ENCODE assay signal across 9 cellular contexts in the genomic region with DNA sequence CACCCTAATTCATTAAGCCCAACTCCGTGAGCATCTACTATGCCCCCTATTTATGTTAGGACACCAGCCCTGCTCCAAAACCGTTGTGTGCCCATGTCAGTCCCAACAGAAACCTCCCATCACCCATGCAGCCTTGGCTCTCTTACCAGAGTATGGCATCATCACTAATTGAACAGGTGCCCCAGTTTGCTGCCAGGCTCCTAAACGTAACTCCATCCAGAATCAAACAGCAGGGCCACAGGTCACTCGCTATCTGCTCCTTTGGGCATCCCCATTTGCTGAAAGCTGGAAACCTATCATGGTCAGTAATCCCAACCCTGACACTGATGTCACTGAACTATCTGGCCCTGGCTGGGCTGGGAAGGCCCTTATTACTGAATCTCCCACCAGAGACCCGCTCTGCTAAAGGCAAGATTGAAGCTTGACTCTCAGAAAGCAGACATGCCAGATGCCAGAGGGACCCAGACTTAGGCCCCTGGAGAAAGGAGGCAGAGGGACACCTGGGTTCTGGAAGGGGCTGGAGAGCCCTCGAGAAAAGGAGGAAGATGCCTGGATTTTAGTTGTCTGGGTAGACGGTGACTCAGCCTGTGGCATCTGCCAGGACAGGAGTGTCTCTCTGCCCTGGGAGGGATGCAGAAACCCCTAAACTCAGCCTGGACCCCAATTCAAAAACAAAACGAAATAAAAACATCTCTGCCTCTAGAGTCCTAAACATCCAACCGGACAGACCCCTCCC. TPM values are rescaled to one million over a fixed set of nuclear protein-coding genes. Genes with fewer than 3 reads are reported as not detected.
A peak's percentile ranks its signal among the peaks of the same experiment; 100 is the strongest.
DNase-seq lines count a peak whose midpoint lies in the region; ATAC-seq and TF ChIP-seq lines count a peak whose summit lies in the region.
"Had no signal": no experiment of that assay in that cellular context is flagged by ENCODE, and none has a peak within 500 bp of the region (broad histone marks: within the 10 kb centered on the region; RNA-seq: fewer than 3 reads in every experiment).

No MANE protein-coding gene starts in this region.

- no peak overlapping the region for H3K27ac ChIP-seq in CD4-positive, alpha-beta T cell (ENCODE audit: low read depth, low read length)
- H3K27ac ChIP-seq in neuronal stem cell (replicated peaks; ENCODE audit: low read length) = peak overlapping the region; percentile 3
- H3K27ac ChIP-seq in OCI-LY7 (ENCODE audit: low read depth, low read length, poor library complexity, severe bottlenecking) = no peak overlapping the region

- no peak for DNase-seq in CD4-positive, alpha-beta T cell
- DNase-seq in NT2/D1 (ENCODE audit: low read depth, low spot score) (no peak), neuronal stem cell (ENCODE audit: low spot score) (no peak), SHP77 (lab: John Stamatoyannopoulos, UW) (no peak), D341Med (ENCODE audit: low spot score) (no peak), OCI-LY7 (ENCODE audit: low spot score) (no peak), mesenteric fat pad (ENCODE audit: low spot score) (no peak)
- DNase-seq: kidney glomerular epithelial cell had no signal

- H2AFZ ChIP-seq in neuronal stem cell (ENCODE audit: low read length) (peak overlapping the region; percentile 73), OCI-LY7 (ENCODE audit: low read length) (no peak overlapping the region)

- WGBS in neuronal stem cell (ENCODE audit: extremely low coverage in 2 of 2, insufficient read length in 2 of 2, insufficient replicate concordance in 1 of 2), 2 donors = no CpG with 5 or more reads among the region's 9 CpGs

- no peak overlapping the region for H3K23ac ChIP-seq in neuronal stem cell (ENCODE audit: low read depth, low read length, poor library complexity)

- intact Hi-C loops in CD4-positive, alpha-beta T cell (cut with DNase I, micrococcal nuclease) = no loop called here
- intact Hi-C loops in OCI-LY7 (cut with micrococcal nuclease; ENCODE audit: unreplicated experiment) = no loop called here

- peak overlapping the region; percentile 85 for H3K27ac Mint-ChIP-seq in CD4-positive, alpha-beta T cell

- no peak overlapping the region for H3K18ac ChIP-seq in neuronal stem cell (ENCODE audit: low read length)

- H3K9ac ChIP-seq in NT2/D1 (ENCODE audit: insufficient read length, low read depth) (peak overlapping the region; percentile 67), neuronal stem cell (ENCODE audit: low read depth, low read length, poor library complexity) (no peak overlapping the region)

- H3K4me1 ChIP-seq in NT2/D1 (ENCODE audit: insufficient read depth, insufficient read length) = peaks cover 6% of the 10 kb centered on the region
- peaks cover 2 to 11% of the 10 kb centered on the region in 2 donors for H3K4me1 ChIP-seq in neuronal stem cell (ENCODE audit: control insufficient read depth in 2 of 2, insufficient read depth in 1 of 2, low read depth in 1 of 2, low read length in 2 of 2)
- H3K4me1 ChIP-seq in OCI-LY7 (ENCODE audit: insufficient read depth, low read length, poor library complexity, severe bottlenecking) = no peaks in the 10 kb centered on the region

- no peaks in the 10 kb centered on the region for H3K79me2 ChIP-seq in OCI-LY7 (ENCODE audit: insufficient read depth, low read depth, low read length)

- CTCF ChIA-PET in CD4-positive, alpha-beta T cell (lab: Charles Lee) = no interaction called here
- CTCF ChIA-PET in OCI-LY7 (lab: Charles Lee; ENCODE audit: unreplicated experiment) = no interaction called here

- H2BK12ac ChIP-seq in neuronal stem cell (ENCODE audit: low read length) = no peak overlapping the region

- peak overlapping the region; percentile 90 for H3K4me3 Mint-ChIP-seq in CD4-positive, alpha-beta T cell

- no peaks in the 10 kb centered on the region for H3K79me1 ChIP-seq in neuronal stem cell (ENCODE audit: low read depth, low read length)

- no peaks in the 10 kb centered on the region for H3K36me3 ChIP-seq in NT2/D1 (ENCODE audit: insufficient read depth, insufficient read length, low read length)
- H3K36me3 ChIP-seq in neuronal stem cell (replicated peaks in 1 of 2; ENCODE audit: control insufficient read depth in 2 of 2, insufficient read depth in 2 of 2, low read length in 2 of 2) = no peaks in the 10 kb centered on the region
- H3K36me3 ChIP-seq in OCI-LY7 (ENCODE audit: insufficient read depth, low read length) = no peaks in the 10 kb centered on the region

- no peaks in the 10 kb centered on the region for H3K27me3 ChIP-seq in CD4-positive, alpha-beta T cell (ENCODE audit: control insufficient read depth, insufficient read depth, low read length)
- H3K27me3 ChIP-seq in NT2/D1 (ENCODE audit: insufficient read depth, insufficient read length) = peaks cover 52% of the 10 kb centered on the region
- peaks cover 0 to 68% (median 3%) of the 10 kb centered on the region in 3 experiments for H3K27me3 ChIP-seq in neuronal stem cell (ENCODE audit: control insufficient read depth in 3 of 3, insufficient read depth in 3 of 3, low read depth in 1 of 3, low read length in 3 of 3)

- H3K4ac ChIP-seq in neuronal stem cell (ENCODE audit: low read length) = no peak overlapping the region

- no peak overlapping the region for H2BK15ac ChIP-seq in neuronal stem cell (ENCODE audit: low read length)

- H3K4me1 Mint-ChIP-seq in CD4-positive, alpha-beta T cell (ENCODE audit: low read depth) = peaks cover 28% of the 10 kb centered on the region

- no peak overlapping the region for H3K14ac ChIP-seq in neuronal stem cell (ENCODE audit: low read length)

- no peaks in the 10 kb centered on the region for H4K20me1 ChIP-seq in OCI-LY7 (ENCODE audit: insufficient read depth, low read length)

- POLR2A ChIA-PET in CD4-positive, alpha-beta T cell (lab: Charles Lee) = interaction anchor here (0.8 to 1.8 kb wide), 8 partner anchors 24 to 628 kb away, joined by 3 to 9 read pairs (median 4); partner anchors contain the start of genes DDR1, GTF2H4, TRIM39 and VARS2
- POLR2A ChIA-PET in OCI-LY7 (lab: Charles Lee) = no interaction called here

- H2BK5ac ChIP-seq in neuronal stem cell (ENCODE audit: low read length) = no peak overlapping the region

- peak; percentile 9 for ATAC-seq in CD4-positive, alpha-beta T cell (ENCODE audit: poor library complexity)
- ATAC-seq in esophagus mucosa = peak; percentile 40

- no peaks in the 10 kb centered on the region for H3K9me2 ChIP-seq in OCI-LY7 (ENCODE audit: insufficient read depth, low read length)

- no peaks in the 10 kb centered on the region for H3K9me3 Mint-ChIP-seq in CD4-positive, alpha-beta T cell

- H3K4me2 ChIP-seq in neuronal stem cell (ENCODE audit: insufficient read depth, low read length, poor library complexity, severe bottlenecking) (peak overlapping the region; percentile 67), OCI-LY7 (ENCODE audit: low read length) (no peak overlapping the region)

- no peak overlapping the region for H4K8ac ChIP-seq in neuronal stem cell (ENCODE audit: low read depth, low read length)

- no peak for TF ChIP-seq CTCF in CD4-positive, alpha-beta T cell (IDR thresholded peaks at IDR 0.05)
- TF ChIP-seq CTCF in OCI-LY7 (conservative IDR thresholded peaks at IDR 0.05; ENCODE audit: low read length) = no peak

- no peak overlapping the region for H2BK120ac ChIP-seq in neuronal stem cell (ENCODE audit: low read depth, low read length)

- H3K4me3 ChIP-seq in NT2/D1 (ENCODE audit: insufficient read length, low read depth) (peak overlapping the region; percentile 21), neuronal stem cell (ENCODE audit: low read length in 2 of 2) (peak overlapping the region; percentile 1 to 14), OCI-LY7 (ENCODE audit: low read depth, low read length, poor library complexity, severe bottlenecking) (no peak overlapping the region)

- H3K9me3 ChIP-seq in CD4-positive, alpha-beta T cell (ENCODE audit: control insufficient read depth, low read length) = no peaks in the 10 kb centered on the region
- H3K9me3 ChIP-seq in NT2/D1 (ENCODE audit: insufficient read depth, low read length) (peaks cover 5% of the 10 kb centered on the region; the same call in 1 of the 2 replicates), neuronal stem cell (replicated peaks in 1 of 2; ENCODE audit: control insufficient read depth in 2 of 2, insufficient read depth in 1 of 2, low read depth in 1 of 2, low read length in 2 of 2) (peaks cover 3 to 4% of the 10 kb centered on the region in 2 donors), OCI-LY7 (ENCODE audit: low read length) (no peaks in the 10 kb centered on the region)

- H3K27me3 Mint-ChIP-seq in CD4-positive, alpha-beta T cell = peaks cover 43% of the 10 kb centered on the region

- H3K36me3 Mint-ChIP-seq in CD4-positive, alpha-beta T cell (ENCODE audit: low read depth) = no peaks in the 10 kb centered on the region

- H4K91ac ChIP-seq in neuronal stem cell (ENCODE audit: low read depth, low read length, poor library complexity) = no peak overlapping the region

- peak overlapping the region; percentile 13 for H2AK5ac ChIP-seq in neuronal stem cell (ENCODE audit: low read depth, low read length)

- no TSS peak for BruUV-seq in OCI-LY7 (replicated peaks; lab: Mats Ljungman, UMichigan)

RNA-seq across cellular contexts. Expression of gene MUCL3, which starts 14.0 kb away (rescaled TPM):
- total RNA-seq in CD4-positive, alpha-beta T cell = not detected
- total RNA-seq in esophagus mucosa (1.00 TPM), OCI-LY7 (2022) (not detected in 2 replicates), mesenteric fat pad (not detected)
- 0.29 TPM for polyA plus RNA-seq in neuronal stem cell (2013, experiment 1 of 2)
- 0.24 TPM for polyA plus RNA-seq in neuronal stem cell (2013, experiment 2 of 2)
- total RNA-seq in OCI-LY7 (2014; rRNA removed; shearing (Covaris generic)) = not detected in 2 replicates

RNA-seq across cellular contexts. Expression of gene SFTA2, which starts 22.8 kb away (rescaled TPM):
- total RNA-seq in CD4-positive, alpha-beta T cell = not detected
- total RNA-seq in esophagus mucosa = 9.0 TPM
- not detected for polyA plus RNA-seq in neuronal stem cell (2013, experiment 1 of 2)
- polyA plus RNA-seq in neuronal stem cell (2013, experiment 2 of 2) = not detected
- not detected in 2 replicates for total RNA-seq in OCI-LY7 (2014; rRNA removed; shearing (Covaris generic))
- total RNA-seq in OCI-LY7 (2022) = not detected in 2 replicates
- not detected for total RNA-seq in mesenteric fat pad

RNA-seq across cellular contexts. Expression of gene MUC21, which starts 28.7 kb away (rescaled TPM):
- total RNA-seq in CD4-positive, alpha-beta T cell = not detected
- total RNA-seq in esophagus mucosa (721 TPM), OCI-LY7 (2022) (not detected in 2 replicates), mesenteric fat pad (not detected)
- polyA plus RNA-seq in neuronal stem cell (2013, experiment 1 of 2) = not detected
- 0.01 TPM for polyA plus RNA-seq in neuronal stem cell (2013, experiment 2 of 2)
- not detected in 2 replicates for total RNA-seq in OCI-LY7 (2014; rRNA removed; shearing (Covaris generic))

RNA-seq across cellular contexts. Expression of gene VARS2, which starts 40.8 kb away (rescaled TPM):
- 10 to 100 TPM; 19.3 to 21.7 TPM for total RNA-seq in CD4-positive, alpha-beta T cell
- 26.3 TPM for total RNA-seq in esophagus mucosa
- polyA plus RNA-seq in neuronal stem cell (2013, experiment 1 of 2) = 25.0 TPM
- polyA plus RNA-seq in neuronal stem cell (2013, experiment 2 of 2) = 24.8 TPM
- total RNA-seq in OCI-LY7 (2014; rRNA removed; shearing (Covaris generic)) = 71.4 and 81.8 TPM in 2 replicates
- 98.9 and 105 TPM in 2 replicates for total RNA-seq in OCI-LY7 (2022)
- total RNA-seq in mesenteric fat pad = 23.5 TPM

RNA-seq across cellular contexts. Expression of gene GTF2H4, which starts 46.8 kb away (rescaled TPM):
- total RNA-seq in CD4-positive, alpha-beta T cell = 10 to 100 TPM in 1 of 2 experiments, 1 to 10 TPM in 1; 7.7 to 10.7 TPM
- 23.9 TPM for total RNA-seq in esophagus mucosa
- 54.0 TPM for polyA plus RNA-seq in neuronal stem cell (2013, experiment 1 of 2)
- polyA plus RNA-seq in neuronal stem cell (2013, experiment 2 of 2) = 54.9 TPM
- total RNA-seq in OCI-LY7 (2014; rRNA removed; shearing (Covaris generic)) = 30.5 and 38.4 TPM in 2 replicates
- 45.8 and 48.7 TPM in 2 replicates for total RNA-seq in OCI-LY7 (2022)
- 44.4 TPM for total RNA-seq in mesenteric fat pad

Comparison
In these comparisons a context has a peak if more than half of its experiments do, and no peak if none do; other contexts are left out.
1. RNA of gene MUC21, which starts 28.7 kb away (total RNA-seq): 721 TPM in esophagus mucosa (single experiment); not detected in CD4-positive, alpha-beta T cell, not detected in OCI-LY7 and not detected in mesenteric fat pad (single experiment); every median in the first group is over 100 times any median in the second.